ENCODE assay signal across 20 cellular contexts in the genomic region with DNA sequence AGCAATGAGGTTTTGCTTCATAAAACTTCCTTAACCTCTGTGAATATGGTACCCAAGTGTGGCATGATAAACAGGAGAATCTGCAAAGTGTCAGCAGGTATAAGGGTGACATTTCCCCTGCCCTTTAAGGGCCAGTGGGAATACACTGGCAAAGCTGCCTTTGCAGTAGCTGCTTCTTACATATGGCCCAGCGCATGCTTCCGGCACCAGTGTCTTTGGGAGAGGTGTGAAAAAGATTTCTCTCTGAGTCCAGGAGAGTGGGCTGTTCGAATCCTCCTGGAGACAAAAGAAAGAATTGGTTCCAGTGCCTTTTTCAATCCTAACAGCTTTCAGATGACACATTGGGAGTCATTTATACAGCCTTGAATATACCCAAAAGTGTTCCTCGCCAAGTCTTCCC.
"Had no signal": no experiment of that assay in that cellular context is flagged by ENCODE, and none has a peak within 500 bp of the region (broad histone marks: within the 10 kb centered on the region; RNA-seq: fewer than 3 reads in every experiment).

No MANE protein-coding gene starts in this region.

- H3K9me3 ChIP-seq: colonic mucosa, esophagus squamous epithelium, gastrocnemius medialis, heart left ventricle, left lung, lower lobe of right lung had no signal

- H3K27me3 ChIP-seq: colonic mucosa, esophagus squamous epithelium, gastrocnemius medialis, heart left ventricle, hepatocyte, left lung had no signal

- DNase-seq: colonic mucosa; cortex of kidney; effector CD8-positive, alpha-beta T cell; effector memory CD8-positive, alpha-beta T cell; endodermal cell; erythroblast; esophagus squamous epithelium; foreskin fibroblast; foreskin melanocyte; gastrocnemius medialis; heart left ventricle; immature natural killer cell; left cardiac atrium; left lung; left ventricle myocardium superior; lower lobe of right lung; mesenchymal stem cell had no signal

- H3K4me3 ChIP-seq: colonic mucosa, esophagus squamous epithelium, gastrocnemius medialis, heart left ventricle, hepatocyte, left lung, lower lobe of right lung had no signal

- H3K36me3 ChIP-seq: colonic mucosa, esophagus squamous epithelium, gastrocnemius medialis, heart left ventricle, left lung, lower lobe of right lung had no signal

- H3K4me1 ChIP-seq: colonic mucosa, esophagus squamous epithelium, gastrocnemius medialis, heart left ventricle, left lung, lower lobe of right lung had no signal

- H3K27ac ChIP-seq: colonic mucosa, epithelial cell of prostate, esophagus squamous epithelium, gastrocnemius medialis, heart left ventricle, hepatocyte, left lung, lower lobe of right lung had no signal

- ATAC-seq: effector memory CD8-positive, alpha-beta T cell; esophagus mucosa; gastrocnemius medialis; heart left ventricle; left cardiac atrium; left lung; left ventricle myocardium superior; lower lobe of right lung had no signal
